1 cellular context compared by ENCODE assay signal in the genomic region with DNA sequence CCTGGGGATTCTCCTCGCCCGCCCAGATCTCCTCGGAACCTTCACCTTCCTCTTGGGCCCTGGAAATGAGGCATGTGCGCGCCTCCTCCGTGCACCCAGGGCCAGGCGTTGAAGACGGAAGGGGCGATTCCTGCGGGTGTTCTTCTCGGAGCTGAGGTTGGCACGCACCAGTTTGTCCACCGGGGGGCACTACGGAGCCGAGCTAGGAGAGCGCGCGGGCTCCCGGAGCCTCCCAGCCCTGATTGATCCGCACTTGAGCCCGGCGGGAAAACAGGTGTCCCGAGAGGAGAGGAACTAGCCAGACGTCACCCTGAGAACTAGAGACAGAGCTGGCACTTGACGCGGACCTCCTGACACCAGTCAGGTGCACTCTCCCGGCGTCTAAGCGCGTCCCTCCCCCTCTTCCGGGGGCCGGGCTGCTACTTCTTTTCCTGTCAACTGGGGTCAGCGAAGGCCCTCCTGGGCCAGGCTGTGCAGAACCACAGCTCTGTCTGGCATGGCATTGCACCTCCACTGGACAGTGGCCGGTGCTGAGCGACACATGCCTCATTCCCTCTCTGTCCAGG.
TF ChIP-seq lines count a peak whose summit lies in the region.

No MANE protein-coding gene starts in this region.

TF ChIP-seq in IMR-90, 13 proteins besides CTCF, POLR2A, EP300 and RAD21:
- TF ChIP-seq ELK1 (IDR thresholded peaks at IDR 0.05; ENCODE audit: borderline replicate concordance, low read depth, low read length) (no peak), MAZ (IDR thresholded peaks at IDR 0.05; ENCODE audit: borderline replicate concordance, low read depth, low read length) (peak; percentile 78; the same call in 1 of the 2 replicates), CHD1 (IDR thresholded peaks at IDR 0.05; ENCODE audit: low read depth, low read length) (no peak), RCOR1 (IDR thresholded peaks at IDR 0.05; ENCODE audit: insufficient replicate concordance, low read length) (peak; percentile 94), FOS (IDR thresholded peaks at IDR 0.05; ENCODE audit: low read depth, low read length) (peak; percentile 36; the same call in 1 of the 2 replicates), SMC3 (IDR thresholded peaks at IDR 0.05; ENCODE audit: low read depth, low read length) (peak; percentile 94), RFX5 (IDR thresholded peaks at IDR 0.05; ENCODE audit: low read depth, low read length) (no peak), MXI1 (IDR thresholded peaks at IDR 0.05; ENCODE audit: borderline replicate concordance, low read depth, low read length) (no peak)
- TF ChIP-seq, protein P1, sequence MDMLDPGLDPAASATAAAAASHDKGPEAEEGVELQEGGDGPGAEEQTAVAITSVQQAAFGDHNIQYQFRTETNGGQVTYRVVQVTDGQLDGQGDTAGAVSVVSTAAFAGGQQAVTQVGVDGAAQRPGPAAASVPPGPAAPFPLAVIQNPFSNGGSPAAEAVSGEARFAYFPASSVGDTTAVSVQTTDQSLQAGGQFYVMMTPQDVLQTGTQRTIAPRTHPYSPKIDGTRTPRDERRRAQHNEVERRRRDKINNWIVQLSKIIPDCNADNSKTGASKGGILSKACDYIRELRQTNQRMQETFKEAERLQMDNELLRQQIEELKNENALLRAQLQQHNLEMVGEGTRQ (IDR thresholded peaks at IDR 0.05; ENCODE audit: low read depth, low read length): 0 out of 2 replicates have a peak, but pooled peaks have one; percentile 10
